ENCODE assay signal across 2 cellular contexts in the genomic region with DNA sequence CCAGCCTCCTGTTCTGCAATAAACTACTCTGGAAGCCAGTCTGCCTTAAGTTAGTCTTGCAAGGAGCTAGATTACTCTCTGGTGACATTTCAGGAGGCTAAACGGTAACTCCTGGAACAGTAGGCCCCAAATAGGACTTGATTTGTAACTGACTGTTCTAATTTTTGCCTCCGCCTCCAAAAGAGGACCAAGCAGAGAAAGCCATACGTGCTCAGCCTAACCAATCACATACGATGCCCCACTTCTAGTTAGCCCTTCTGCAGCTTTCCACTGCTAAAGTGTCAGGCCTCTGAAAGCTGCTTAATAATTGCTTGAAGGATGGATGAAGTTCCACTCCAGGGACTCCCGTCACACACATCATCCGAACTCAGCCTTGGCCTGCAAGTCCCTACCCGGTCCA.
TF ChIP-seq lines count a peak whose summit lies in the region.

No MANE protein-coding gene starts in this region.

TF ChIP-seq in IMR-90, 13 proteins besides CTCF, POLR2A, EP300 and RAD21:
- TF ChIP-seq RFX5 (IDR thresholded peaks at IDR 0.05; ENCODE audit: low read depth, low read length) (no peak), SMC3 (IDR thresholded peaks at IDR 0.05; ENCODE audit: low read depth, low read length) (no peak), CHD1 (IDR thresholded peaks at IDR 0.05; ENCODE audit: low read depth, low read length) (no peak), MXI1 (IDR thresholded peaks at IDR 0.05; ENCODE audit: borderline replicate concordance, low read depth, low read length) (no peak), MAZ (IDR thresholded peaks at IDR 0.05; ENCODE audit: borderline replicate concordance, low read depth, low read length) (no peak), FOS (IDR thresholded peaks at IDR 0.05; ENCODE audit: low read depth, low read length) (no peak), CEBPB (IDR thresholded peaks at IDR 0.05; ENCODE audit: low read depth, low read length) (no peak), RCOR1 (IDR thresholded peaks at IDR 0.05; ENCODE audit: insufficient replicate concordance, low read length) (no peak), MAFK (IDR thresholded peaks at IDR 0.05; ENCODE audit: low read depth, low read length) (no peak), NFE2L2 (IDR thresholded peaks at IDR 0.05; ENCODE audit: low read depth, low read length) (no peak), USF2 (IDR thresholded peaks at IDR 0.05; ENCODE audit: low read depth, low read length) (no peak), BHLHE40 (IDR thresholded peaks at IDR 0.05; ENCODE audit: low read depth, low read length) (no peak)
- TF ChIP-seq, protein P1, sequence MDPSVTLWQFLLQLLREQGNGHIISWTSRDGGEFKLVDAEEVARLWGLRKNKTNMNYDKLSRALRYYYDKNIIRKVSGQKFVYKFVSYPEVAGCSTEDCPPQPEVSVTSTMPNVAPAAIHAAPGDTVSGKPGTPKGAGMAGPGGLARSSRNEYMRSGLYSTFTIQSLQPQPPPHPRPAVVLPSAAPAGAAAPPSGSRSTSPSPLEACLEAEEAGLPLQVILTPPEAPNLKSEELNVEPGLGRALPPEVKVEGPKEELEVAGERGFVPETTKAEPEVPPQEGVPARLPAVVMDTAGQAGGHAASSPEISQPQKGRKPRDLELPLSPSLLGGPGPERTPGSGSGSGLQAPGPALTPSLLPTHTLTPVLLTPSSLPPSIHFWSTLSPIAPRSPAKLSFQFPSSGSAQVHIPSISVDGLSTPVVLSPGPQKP (IDR thresholded peaks at IDR 0.05; ENCODE audit: borderline replicate concordance, low read depth, low read length): no peak

TF ChIP-seq in GM12878, 131 proteins besides CTCF, POLR2A, EP300 and RAD21:
- TF ChIP-seq POLR2AphosphoS2 (IDR thresholded peaks at IDR 0.05; ENCODE audit: low read depth, low read length) (no peak), ZNF384 (IDR thresholded peaks at IDR 0.05; ENCODE audit: borderline replicate concordance, low read depth, low read length) (no peak), IRF3 (IDR thresholded peaks at IDR 0.05) (no peak), PAX8 (IDR thresholded peaks at IDR 0.05) (no peak), RUNX3 (IDR thresholded peaks at IDR 0.05; ENCODE audit: low read length) (no peak), HDGF (IDR thresholded peaks at IDR 0.05) (no peak), ASH2L (IDR thresholded peaks at IDR 0.05; ENCODE audit: borderline replicate concordance, low read depth) (no peak), REST (IDR thresholded peaks at IDR 0.05; ENCODE audit: low read depth, low read length) (no peak), SMAD5 (IDR thresholded peaks at IDR 0.05; ENCODE audit: low read depth) (no peak), USF2 (IDR thresholded peaks at IDR 0.05; ENCODE audit: borderline replicate concordance, low read depth, low read length) (no peak)
